In genomic region chr13:99313473-99313872, GRCh38 we compare ENCODE assay signal across 1 cellular context.
TF ChIP-seq lines count a peak whose summit lies in the region.

No MANE protein-coding gene starts in this region.

TF ChIP-seq in K562, 482 proteins besides CTCF, POLR2A, EP300 and RAD21:
- TF ChIP-seq ZNF316 (IDR thresholded peaks at IDR 0.05) = no peak
- TF ChIP-seq FUS (optimal IDR thresholded peaks at IDR 0.05; ENCODE audit: low read depth, low read length) = no peak
- TF ChIP-seq EGR1 (conservative IDR thresholded peaks at IDR 0.05) = no peak
- TF ChIP-seq HDGF (IDR thresholded peaks at IDR 0.05) = no peak
- peak; percentile 32; the same call in 1 of the 2 replicates for TF ChIP-seq RFX1 (IDR thresholded peaks at IDR 0.05)
- no peak for TF ChIP-seq ZNF3 (CRISPR knock-in tag; IDR thresholded peaks at IDR 0.05)
- no peak for TF ChIP-seq ZBTB1 (CRISPR knock-in tag; IDR thresholded peaks at IDR 0.05; ENCODE audit: borderline replicate concordance, low read depth)
- TF ChIP-seq TBP (optimal IDR thresholded peaks at IDR 0.05; ENCODE audit: low read depth, low read length) = no peak
- TF ChIP-seq SPI1 (IDR thresholded peaks at IDR 0.05; ENCODE audit: borderline replicate concordance, low read depth, low read length) = no peak
